11 cellular contexts compared by ENCODE assay signal in the genomic region with DNA sequence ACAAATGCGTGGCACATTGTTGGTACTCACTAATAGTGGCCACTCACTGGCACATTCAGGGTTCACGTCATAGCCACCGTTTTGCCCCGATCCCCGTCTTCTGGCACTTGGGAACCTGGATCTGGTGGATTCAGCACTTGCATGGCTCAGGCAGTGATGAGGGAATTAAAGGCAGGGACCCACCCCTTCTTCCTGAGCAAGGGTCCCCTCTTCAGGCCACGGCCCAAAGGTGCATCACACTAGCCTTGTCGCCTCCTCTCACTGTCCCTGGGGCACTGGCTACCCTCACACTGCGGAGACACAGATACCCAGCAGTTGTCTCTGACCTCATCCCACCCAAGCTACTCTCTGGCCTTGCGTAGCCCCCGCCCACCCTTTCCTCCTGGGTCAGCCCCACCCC. TPM values are rescaled to one million over a fixed set of nuclear protein-coding genes. Genes with fewer than 3 reads are reported as not detected.
DNase-seq lines count a peak whose midpoint lies in the region; ATAC-seq, FAIRE-seq and TF ChIP-seq lines count a peak whose summit lies in the region.
"Had no signal": no experiment of that assay in that cellular context is flagged by ENCODE, and none has a peak within 500 bp of the region (broad histone marks: within the 10 kb centered on the region; RNA-seq: fewer than 3 reads in every experiment).

No MANE protein-coding gene starts in this region.

- TF ChIP-seq POLR2A in GM12891 (IDR thresholded peaks at IDR 0.05; ENCODE audit: low read depth, low read length), result no peak

- no peak for ATAC-seq in activated T-cell treated with anti-CD3 and anti-CD28 coated beads, Interleukin-2, amount 50 U/mL, for 72 hours (replicated peaks in 1 of 2)
- peak; percentile 19 to 42 (median 34) for ATAC-seq in pancreas

- no peaks in the 10 kb centered on the region for H3K9me3 ChIP-seq in pancreas
- H3K9me3 ChIP-seq: BE2C had no signal

- H3K4me3 ChIP-seq in pancreas, result no peak overlapping the region

- H3K9me3 Mint-ChIP-seq in activated T-cell treated with anti-CD3 and anti-CD28 coated beads, Interleukin-2, amount 50 U/mL, for 72 hours, result peaks cover 4% of the 10 kb centered on the region in 2 donors
- H3K9me3 Mint-ChIP-seq: activated naive CD4-positive, alpha-beta T cell treated with anti-CD3 and anti-CD28 coated beads, Interleukin-2, amount 50 U/mL, for 24 hours had no signal

- H3K4me1 ChIP-seq in pancreas, result no peaks in the 10 kb centered on the region
- H3K4me1 ChIP-seq: BE2C had no signal

- H3K27ac Mint-ChIP-seq in activated T-cell treated with anti-CD3 and anti-CD28 coated beads, Interleukin-2, amount 50 U/mL, for 72 hours, result no peak overlapping the region

- H3K36me3 Mint-ChIP-seq in activated T-cell treated with anti-CD3 and anti-CD28 coated beads, Interleukin-2, amount 50 U/mL, for 72 hours (ENCODE audit: insufficient read depth in 2 of 2), result no peaks in the 10 kb centered on the region
- H3K36me3 Mint-ChIP-seq: activated naive CD4-positive, alpha-beta T cell treated with anti-CD3 and anti-CD28 coated beads, Interleukin-2, amount 50 U/mL, for 24 hours had no signal

- H3K27me3 ChIP-seq in pancreas, result no peaks in the 10 kb centered on the region
- H3K27me3 ChIP-seq: BE2C had no signal

- H3K36me3 ChIP-seq in pancreas, result no peaks in the 10 kb centered on the region
- H3K36me3 ChIP-seq: BE2C had no signal

- intact Hi-C loops in pancreas (cut with DNase I), result loop anchor here in 1 of 3 donors (5.0 kb wide), 1 partner anchor 121 kb away; no protein-coding TSS in a partner anchor

- DNase-seq in activated T-cell treated with anti-CD3 and anti-CD28 coated beads, Interleukin-2, amount 50 U/mL, for 72 hours, result peak; percentile 21 to 34
- DNase-seq in activated T-cell treated with anti-CD3 and anti-CD28 coated beads, Interleukin-2, amount 50 U/mL, for 1 hour, result no peak
- DNase-seq in NCI-H526 treated with DMSO at 0.1 percent for 48 hours (lab: John Stamatoyannopoulos, UW) (peak; percentile 22), cerebellar cortex (ENCODE audit: low spot score) (peak; percentile 73), pancreas (no peak), GM12891 (ENCODE audit: insufficient read length, low spot score) (no peak), SW 1271 (lab: John Stamatoyannopoulos, UW) (no peak)
- DNase-seq in stimulated activated naive CD4-positive, alpha-beta T cell treated with Interleukin-2 at 50 U/mL for 16 hours (lab: John Stamatoyannopoulos, UW), result no peak
- DNase-seq: activated CD4-positive, alpha-beta T cell treated with anti-CD3 and anti-CD28 coated beads for 1 hour; BE2C had no signal

- no peaks in the 10 kb centered on the region for H3K27me3 Mint-ChIP-seq in activated T-cell treated with anti-CD3 and anti-CD28 coated beads, Interleukin-2, amount 50 U/mL, for 72 hours (ENCODE audit: low read depth)
- H3K27me3 Mint-ChIP-seq: activated naive CD4-positive, alpha-beta T cell treated with anti-CD3 and anti-CD28 coated beads, Interleukin-2, amount 50 U/mL, for 24 hours had no signal

- FAIRE-seq in pancreas (lab: Jason Lieb, UNC) (no peak), GM12891 (lab: Jason Lieb, UNC) (no peak)

- no peak overlapping the region for H3K27ac ChIP-seq in pancreas

- peaks cover 4% of the 10 kb centered on the region for H3K4me1 Mint-ChIP-seq in activated T-cell treated with anti-CD3 and anti-CD28 coated beads, Interleukin-2, amount 50 U/mL, for 72 hours (ENCODE audit: low read depth)

- no peak overlapping the region for H3K4me3 Mint-ChIP-seq in activated T-cell treated with anti-CD3 and anti-CD28 coated beads, Interleukin-2, amount 50 U/mL, for 72 hours
- H3K4me3 Mint-ChIP-seq: activated naive CD4-positive, alpha-beta T cell treated with anti-CD3 and anti-CD28 coated beads, Interleukin-2, amount 50 U/mL, for 24 hours had no signal

- no peak for TF ChIP-seq CTCF in pancreas (IDR thresholded peaks at IDR 0.05)

- 72 to 73% methylated on average over 10 of the region's 10 CpGs for WGBS in pancreas, 2 donors

TF ChIP-seq in GM12891, 5 proteins besides CTCF, POLR2A, EP300 and RAD21:
- TF ChIP-seq POU2F2 (IDR thresholded peaks at IDR 0.05; ENCODE audit: low read depth, low read length), result no peak
- no peak for TF ChIP-seq POLR2AphosphoS5 (IDR thresholded peaks at IDR 0.05; ENCODE audit: low read depth, low read length)
- TF ChIP-seq SPI1 (IDR thresholded peaks at IDR 0.05; ENCODE audit: low read depth, low read length), result no peak
- TF ChIP-seq PAX5 (IDR thresholded peaks at IDR 0.05; ENCODE audit: insufficient read depth, low read length, severe bottlenecking), result no peak
- no peak for TF ChIP-seq TAF1 (IDR thresholded peaks at IDR 0.05; ENCODE audit: low read depth, low read length)
TF ChIP-seq in GM12891: peak in this region for 0.

RNA-seq across cellular contexts. Expression of a gene that starts 19.9 kb away (rescaled TPM):
- total RNA-seq in activated T-cell treated with anti-CD3 and anti-CD28 coated beads, Interleukin-2, amount 50 U/mL, for 72 hours, result 10 to 100 TPM; 13.5 to 14.7 TPM
- 10 to 100 TPM; 21.0 to 25.9 (median 23.6) TPM for total RNA-seq in pancreas
- 10 to 100 TPM; 27.1 to 71.9 TPM for polyA plus RNA-seq in pancreas
- polyA plus RNA-seq in GM12891 (2012; ENCODE audit: low read depth, missing spikeins), result 8.4 TPM

Comparison
In these comparisons a context has a peak if more than half of its experiments do, and no peak if none do; other contexts are left out.
1. DNase-seq: peak in activated T-cell treated with anti-CD3 and anti-CD28 coated beads, Interleukin-2, amount 50 U/mL, for 72 hours (2 of 2), NCI-H526 treated with DMSO at 0.1 percent for 48 hours (single experiment) and cerebellar cortex (single experiment); none in activated T-cell treated with anti-CD3 and anti-CD28 coated beads, Interleukin-2, amount 50 U/mL, for 1 hour (single experiment), pancreas (0 of 6), stimulated activated naive CD4-positive, alpha-beta T cell treated with Interleukin-2 at 50 U/mL for 16 hours (single experiment), GM12891 (single experiment) and SW 1271 (0 of 2).
2. ATAC-seq: peak in pancreas (4 of 4); none in activated T-cell treated with anti-CD3 and anti-CD28 coated beads, Interleukin-2, amount 50 U/mL, for 72 hours (0 of 2).